Comparison of ENCODE assay signal across 1 cellular context in genomic region chr11:73163638-73164174, GRCh38.
TF ChIP-seq lines count a peak whose summit lies in the region.

No MANE protein-coding gene starts in this region.

TF ChIP-seq in HepG2, 621 proteins besides CTCF, POLR2A, EP300 and RAD21 (continues in another document):
- TF ChIP-seq ZNF615 (CRISPR knock-in tag; IDR thresholded peaks at IDR 0.05; ENCODE audit: borderline replicate concordance) (no peak), ZNF674 (CRISPR knock-in tag; IDR thresholded peaks at IDR 0.05; ENCODE audit: low read depth) (no peak), GATAD2A (CRISPR knock-in tag; IDR thresholded peaks at IDR 0.05) (0 out of 2 replicates have a peak, but pooled peaks have one; percentile 25), NCOA2 (CRISPR knock-in tag; IDR thresholded peaks at IDR 0.05) (peak; percentile 19; the same call in 1 of the 2 replicates), ARID5B (CRISPR knock-in tag; IDR thresholded peaks at IDR 0.05) (peak; percentile 31; the same call in 1 of the 2 replicates), MAFF (IDR thresholded peaks at IDR 0.05; ENCODE audit: low read depth, low read length) (peak; percentile 33; the same call in 1 of the 2 replicates), TARDBP (CRISPR knock-in tag; IDR thresholded peaks at IDR 0.05) (peak; percentile 51; the same call in 1 of the 2 replicates), SRSF9 (IDR thresholded peaks at IDR 0.05; ENCODE audit: borderline replicate concordance, insufficient read depth, low read depth, low read length, poor library complexity, severe bottlenecking) (no peak), DPF2 (CRISPR knock-in tag; IDR thresholded peaks at IDR 0.05; ENCODE audit: borderline replicate concordance, low read depth) (no peak), ISL2 (CRISPR knock-in tag; IDR thresholded peaks at IDR 0.05) (no peak), TEAD3 (CRISPR knock-in tag; optimal IDR thresholded peaks at IDR 0.05; ENCODE audit: borderline replicate concordance) (peak; percentile 87), RARA (CRISPR knock-in tag; IDR thresholded peaks at IDR 0.05) (0 out of 2 replicates have a peak, but pooled peaks have one; percentile 4), ZNF644 (CRISPR knock-in tag; IDR thresholded peaks at IDR 0.05; ENCODE audit: low read depth) (0 out of 2 replicates have a peak, but pooled peaks have one; percentile 5), BRF2 (CRISPR knock-in tag; IDR thresholded peaks at IDR 0.05) (no peak), POLR2AphosphoS2 (IDR thresholded peaks at IDR 0.05; ENCODE audit: low read depth, low read length) (no peak), ETV5 (CRISPR knock-in tag; IDR thresholded peaks at IDR 0.05; ENCODE audit: borderline replicate concordance) (peak; percentile 16; the same call in 1 of the 2 replicates), NCOR1 (IDR thresholded peaks at IDR 0.05; ENCODE audit: borderline replicate concordance, low read length) (0 out of 2 replicates have a peak, but pooled peaks have one; percentile 5), HNRNPUL1 (IDR thresholded peaks at IDR 0.05; ENCODE audit: low read depth, low read length) (no peak), ZMYM4 (CRISPR knock-in tag; IDR thresholded peaks at IDR 0.05) (0 out of 2 replicates have a peak, but pooled peaks have one; percentile 18), MNT (IDR thresholded peaks at IDR 0.05) (no peak), MAFK (conservative IDR thresholded peaks at IDR 0.05 in 1 of 2, IDR thresholded peaks at IDR 0.05 in 1 of 2; ENCODE audit: low read length in 2 of 2) (peak in 1 of 2 experiments; percentile 12; a peak in 1 of 4 replicates), ZNF292 (CRISPR knock-in tag; IDR thresholded peaks at IDR 0.05; ENCODE audit: borderline replicate concordance, low read depth) (peak; percentile 32; the same call in 1 of the 2 replicates), ZFY (CRISPR knock-in tag; IDR thresholded peaks at IDR 0.05) (peak; percentile 39; the same call in 1 of the 2 replicates), PITX1 (CRISPR knock-in tag; IDR thresholded peaks at IDR 0.05) (peak; percentile 32; the same call in 1 of the 2 replicates), YEATS4 (CRISPR knock-in tag; IDR thresholded peaks at IDR 0.05; ENCODE audit: borderline replicate concordance) (no peak), ZNF124 (CRISPR knock-in tag; IDR thresholded peaks at IDR 0.05) (no peak), TGIF2 (CRISPR knock-in tag; IDR thresholded peaks at IDR 0.05) (0 out of 2 replicates have a peak, but pooled peaks have one; percentile 34), ZNF383 (CRISPR knock-in tag; IDR thresholded peaks at IDR 0.05; ENCODE audit: borderline replicate concordance) (no peak), SNRNP70 (IDR thresholded peaks at IDR 0.05; ENCODE audit: low read depth, low read length) (no peak), ZNF891 (CRISPR knock-in tag; IDR thresholded peaks at IDR 0.05) (no peak), ZSCAN9 (CRISPR knock-in tag; IDR thresholded peaks at IDR 0.05; ENCODE audit: borderline replicate concordance) (no peak), LCORL (IDR thresholded peaks at IDR 0.05) (no peak), LCORL (CRISPR knock-in tag; IDR thresholded peaks at IDR 0.05) (peak; percentile 67), ZNF318 (CRISPR knock-in tag; IDR thresholded peaks at IDR 0.05) (no peak), CEBPG (CRISPR knock-in tag; IDR thresholded peaks at IDR 0.05) (0 out of 2 replicates have a peak, but pooled peaks have one; percentile 27), HNF4A (CRISPR knock-in tag; IDR thresholded peaks at IDR 0.05) (peak; percentile 37; the same call in 1 of the 2 replicates), SNAPC5 (CRISPR knock-in tag; IDR thresholded peaks at IDR 0.05; ENCODE audit: borderline replicate concordance) (no peak), NONO (IDR thresholded peaks at IDR 0.05) (no peak), NONO (CRISPR knock-in tag; conservative IDR thresholded peaks at IDR 0.05) (0 out of 2 replicates have a peak, but pooled peaks have one; percentile 55)
- TF ChIP-seq, protein P1, sequence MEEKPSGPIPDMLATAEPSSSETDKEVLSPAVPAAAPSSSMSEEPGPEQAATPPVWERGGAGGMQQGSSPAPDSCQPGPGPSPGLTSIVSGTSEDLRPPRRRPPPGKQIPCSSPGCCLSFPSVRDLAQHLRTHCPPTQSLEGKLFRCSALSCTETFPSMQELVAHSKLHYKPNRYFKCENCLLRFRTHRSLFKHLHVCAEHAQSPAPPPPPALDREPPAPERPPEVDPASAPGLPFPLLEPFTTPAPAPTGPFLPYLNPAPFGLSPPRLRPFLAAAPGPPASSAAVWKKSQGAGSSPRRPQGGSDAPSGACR (CRISPR knock-in tag; IDR thresholded peaks at IDR 0.05): 0 out of 2 replicates have a peak, but pooled peaks have one; percentile 32
- TF ChIP-seq, protein P2, sequence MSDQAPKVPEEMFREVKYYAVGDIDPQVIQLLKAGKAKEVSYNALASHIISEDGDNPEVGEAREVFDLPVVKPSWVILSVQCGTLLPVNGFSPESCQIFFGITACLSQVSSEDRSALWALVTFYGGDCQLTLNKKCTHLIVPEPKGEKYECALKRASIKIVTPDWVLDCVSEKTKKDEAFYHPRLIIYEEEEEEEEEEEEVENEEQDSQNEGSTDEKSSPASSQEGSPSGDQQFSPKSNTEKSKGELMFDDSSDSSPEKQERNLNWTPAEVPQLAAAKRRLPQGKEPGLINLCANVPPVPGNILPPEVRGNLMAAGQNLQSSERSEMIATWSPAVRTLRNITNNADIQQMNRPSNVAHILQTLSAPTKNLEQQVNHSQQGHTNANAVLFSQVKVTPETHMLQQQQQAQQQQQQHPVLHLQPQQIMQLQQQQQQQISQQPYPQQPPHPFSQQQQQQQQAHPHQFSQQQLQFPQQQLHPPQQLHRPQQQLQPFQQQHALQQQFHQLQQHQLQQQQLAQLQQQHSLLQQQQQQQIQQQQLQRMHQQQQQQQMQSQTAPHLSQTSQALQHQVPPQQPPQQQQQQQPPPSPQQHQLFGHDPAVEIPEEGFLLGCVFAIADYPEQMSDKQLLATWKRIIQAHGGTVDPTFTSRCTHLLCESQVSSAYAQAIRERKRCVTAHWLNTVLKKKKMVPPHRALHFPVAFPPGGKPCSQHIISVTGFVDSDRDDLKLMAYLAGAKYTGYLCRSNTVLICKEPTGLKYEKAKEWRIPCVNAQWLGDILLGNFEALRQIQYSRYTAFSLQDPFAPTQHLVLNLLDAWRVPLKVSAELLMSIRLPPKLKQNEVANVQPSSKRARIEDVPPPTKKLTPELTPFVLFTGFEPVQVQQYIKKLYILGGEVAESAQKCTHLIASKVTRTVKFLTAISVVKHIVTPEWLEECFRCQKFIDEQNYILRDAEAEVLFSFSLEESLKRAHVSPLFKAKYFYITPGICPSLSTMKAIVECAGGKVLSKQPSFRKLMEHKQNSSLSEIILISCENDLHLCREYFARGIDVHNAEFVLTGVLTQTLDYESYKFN (CRISPR knock-in tag; conservative IDR thresholded peaks at IDR 0.05): 0 out of 2 replicates have a peak, but pooled peaks have one; percentile 46
